ENCODE assay signal across 18 cellular contexts in genomic region chr16:78842950-78843349, GRCh38.
DNase-seq lines count a peak whose midpoint lies in the region; TF ChIP-seq lines count a peak whose summit lies in the region.
"Had no signal": no experiment of that assay in that cellular context is flagged by ENCODE, and none has a peak within 500 bp of the region (broad histone marks: within the 10 kb centered on the region; RNA-seq: fewer than 3 reads in every experiment).

No MANE protein-coding gene starts in this region.

- H3K36me3 Mint-ChIP-seq in nephron progenitor cell (ENCODE audit: low read depth), result peaks cover 5% of the 10 kb centered on the region
- H3K36me3 Mint-ChIP-seq in Caco-2 (ENCODE audit: insufficient read depth, unreplicated experiment), result no peaks in the 10 kb centered on the region
- H3K36me3 Mint-ChIP-seq: CD8-positive, alpha-beta memory T cell; T-cell had no signal

- DNase-seq in NCI-H2196 (lab: John Stamatoyannopoulos, UW; ENCODE audit: unreplicated experiment) (peak; percentile 1), NCI-H2196 treated with DMSO at 0.1 percent for 48 hours (lab: John Stamatoyannopoulos, UW; ENCODE audit: unreplicated experiment) (no peak), DMS79 treated with DMSO at 0.1 percent for 48 hours (lab: John Stamatoyannopoulos, UW) (peak; percentile 55), NCI-H748 (lab: John Stamatoyannopoulos, UW; ENCODE audit: unreplicated experiment) (peak; percentile 58), nephron progenitor cell (no peak), NCI-H526 (lab: John Stamatoyannopoulos, UW) (no peak), Caco-2 (no peak), iPS-NIHi7 (ENCODE audit: extremely low spot score) (no peak)
- DNase-seq: CD8-positive, alpha-beta memory T cell; GM23248; H9; MM.1S; NCI-H1694; NCI-H446; NK-92 treated with Interleukin-12 subunit alpha and Interleukin-12 subunit beta, amount 100 ng/mL, for 24 hours; SJCRH30; T-cell had no signal

- H3K4me1 Mint-ChIP-seq in nephron progenitor cell, result peaks cover 35% of the 10 kb centered on the region
- no peaks in the 10 kb centered on the region for H3K4me1 Mint-ChIP-seq in Caco-2 (ENCODE audit: low read depth, unreplicated experiment)
- H3K4me1 Mint-ChIP-seq: CD8-positive, alpha-beta memory T cell; H9; T-cell had no signal

- H3K36me3 ChIP-seq in Caco-2 (ENCODE audit: control insufficient read depth, insufficient read depth, low read length), result no peaks in the 10 kb centered on the region
- H3K36me3 ChIP-seq: SJCRH30 had no signal

- H3K27me3 ChIP-seq in Caco-2 (replicated peaks; ENCODE audit: control insufficient read depth, insufficient read depth, low read length), result no peaks in the 10 kb centered on the region
- H3K27me3 ChIP-seq: SJCRH30 had no signal

- no peak overlapping the region for H3K4me3 Mint-ChIP-seq in nephron progenitor cell
- H3K4me3 Mint-ChIP-seq in Caco-2 (ENCODE audit: unreplicated experiment), result no peak overlapping the region
- H3K4me3 Mint-ChIP-seq: CD8-positive, alpha-beta memory T cell; H9; T-cell had no signal

- no peak overlapping the region for H3K4me3 ChIP-seq in Caco-2 (ENCODE audit: low read depth, low read length)
- H3K4me3 ChIP-seq: GM23248, K562, SJCRH30 had no signal

- TF ChIP-seq CTCF in nephron progenitor cell (IDR thresholded peaks at IDR 0.05), result no peak
- no peak for TF ChIP-seq CTCF in Caco-2 (IDR thresholded peaks at IDR 0.05; ENCODE audit: insufficient read depth in 1 of 2, low read depth in 1 of 2, low read length in 1 of 2, severe bottlenecking in 1 of 2, unreplicated experiment in 1 of 2)

- intact Hi-C loops in Caco-2 (cut with micrococcal nuclease; ENCODE audit: unreplicated experiment), result no loop called here

- BruUV-seq in Caco-2 (replicated peaks; lab: Mats Ljungman, UMichigan), result no TSS peak

- H3K27ac Mint-ChIP-seq in nephron progenitor cell, result peak overlapping the region; percentile 75
- H3K27ac Mint-ChIP-seq in Caco-2 (ENCODE audit: unreplicated experiment), result no peak overlapping the region
- H3K27ac Mint-ChIP-seq: H9, T-cell had no signal

- H3K4me1 ChIP-seq in Caco-2, result no peaks in the 10 kb centered on the region
- H3K4me1 ChIP-seq: SJCRH30 had no signal

- peaks cover 7% of the 10 kb centered on the region for H3K9me3 Mint-ChIP-seq in nephron progenitor cell
- H3K9me3 Mint-ChIP-seq in Caco-2 (ENCODE audit: unreplicated experiment), result no peaks in the 10 kb centered on the region
- H3K9me3 Mint-ChIP-seq: CD8-positive, alpha-beta memory T cell; H9; T-cell had no signal

- POLR2A ChIA-PET in Caco-2 (lab: Charles Lee), result no interaction called here

- no peaks in the 10 kb centered on the region for H3K9me3 ChIP-seq in Caco-2
- H3K9me3 ChIP-seq: SJCRH30 had no signal

- peaks cover 11% of the 10 kb centered on the region for H3K27me3 Mint-ChIP-seq in nephron progenitor cell (ENCODE audit: low read depth, poor library complexity)
- H3K27me3 Mint-ChIP-seq in Caco-2 (ENCODE audit: insufficient read depth, unreplicated experiment), result no peaks in the 10 kb centered on the region
- H3K27me3 Mint-ChIP-seq: CD8-positive, alpha-beta memory T cell; T-cell had no signal

- CTCF ChIA-PET in Caco-2 (lab: Charles Lee), result no interaction called here

Comparison
In these comparisons a context has a peak if more than half of its experiments do, and no peak if none do; other contexts are left out.
1. DNase-seq: peak in NCI-H2196 (single experiment), DMS79 treated with DMSO at 0.1 percent for 48 hours (single experiment) and NCI-H748 (single experiment); none in NCI-H2196 treated with DMSO at 0.1 percent for 48 hours (single experiment), nephron progenitor cell (single experiment), NCI-H526 (0 of 2), Caco-2 (0 of 2) and iPS-NIHi7 (single experiment).